10 cellular contexts compared by ENCODE assay signal in the genomic region with DNA sequence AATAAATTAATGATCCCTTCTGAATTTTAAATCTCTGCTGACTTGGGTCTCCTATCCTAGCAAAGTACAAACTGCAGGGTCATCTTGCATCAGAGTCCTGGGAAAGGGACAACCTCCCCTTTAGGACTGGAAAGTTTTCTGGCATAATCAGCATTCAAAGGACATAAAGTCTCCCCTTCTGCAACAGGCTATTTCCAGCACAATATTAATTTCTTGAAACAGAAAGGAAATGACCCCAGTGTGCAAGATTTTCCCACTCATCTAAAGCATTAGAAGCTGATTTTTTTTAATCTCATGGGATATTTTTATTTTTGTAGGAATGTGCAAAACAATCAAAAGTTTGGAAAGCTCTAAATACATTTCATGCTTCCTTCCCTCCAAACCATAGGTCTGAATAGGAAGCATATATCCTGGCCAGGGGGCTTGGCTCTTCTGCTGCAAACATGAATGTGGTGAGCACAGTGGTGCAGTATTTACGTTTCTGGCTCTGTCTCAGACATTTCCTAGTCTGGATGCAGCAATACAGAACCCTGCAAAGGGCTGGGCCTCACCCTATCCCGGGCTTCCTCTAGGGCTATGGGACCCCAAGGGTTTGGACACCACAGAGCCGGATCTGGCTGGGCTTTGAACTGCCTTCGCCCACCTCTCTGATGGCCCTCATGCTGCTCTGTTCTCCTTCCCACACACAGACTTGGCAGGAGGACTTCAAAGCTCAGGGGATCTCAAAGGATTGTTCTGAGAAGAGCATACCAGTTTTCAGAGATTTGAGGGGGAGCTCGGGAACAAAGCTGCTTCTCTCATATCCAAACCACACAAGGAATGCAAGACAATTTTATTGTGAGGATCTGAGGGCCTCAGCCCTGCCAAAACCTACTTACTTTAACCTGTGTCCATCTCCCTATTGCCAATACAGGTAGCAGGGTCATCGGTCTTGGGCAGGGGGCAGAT.
DNase-seq lines count a peak whose midpoint lies in the region; ATAC-seq and TF ChIP-seq lines count a peak whose summit lies in the region.
"Had no signal": no experiment of that assay in that cellular context is flagged by ENCODE, and none has a peak within 500 bp of the region (broad histone marks: within the 10 kb centered on the region; RNA-seq: fewer than 3 reads in every experiment).

No MANE protein-coding gene starts in this region.

- POLR2A ChIA-PET in CD8-positive, alpha-beta memory T cell (lab: Charles Lee), result no interaction called here

- CTCF ChIA-PET in CD8-positive, alpha-beta memory T cell (lab: Charles Lee), result no interaction called here

- no peaks in the 10 kb centered on the region for H3K27me3 Mint-ChIP-seq in mesothelial cell of epicardium (ENCODE audit: low read depth)
- peaks cover 5% of the 10 kb centered on the region for H3K27me3 Mint-ChIP-seq in activated T-helper 2 cell treated with anti-CD3 and anti-CD28 coated beads, Interferon-gamma antibody, Interleukin-2, Interleukin-4, amounts not matched to agents 10 μg/mL and 5 μg/mL and 100 μg/mL, durations not matched to agents 14 hours and 24 hours and 36 hours (ENCODE audit: low read depth)
- peaks cover 15 to 46% of the 10 kb centered on the region in 2 donors for H3K27me3 Mint-ChIP-seq in CD8-positive, alpha-beta memory T cell

- peak overlapping the region; percentile 63 for H3K27ac Mint-ChIP-seq in mesothelial cell of epicardium
- H3K27ac Mint-ChIP-seq in activated T-helper 2 cell treated with anti-CD3 and anti-CD28 coated beads, Interferon-gamma antibody, Interleukin-2, Interleukin-4, amounts not matched to agents 10 μg/mL and 5 μg/mL and 100 μg/mL, durations not matched to agents 14 hours and 24 hours and 36 hours, result no peak overlapping the region
- H3K27ac Mint-ChIP-seq in CD8-positive, alpha-beta memory T cell, result no peak overlapping the region
- H3K27ac Mint-ChIP-seq: endodermal cell had no signal

- H3K4me3 ChIP-seq in tibial nerve, result no peak overlapping the region
- H3K4me3 ChIP-seq in CD8-positive, alpha-beta memory T cell (ENCODE audit: low read length), result no peak overlapping the region

- DNase-seq in RPMI7951 (ENCODE audit: low read depth), result peak; percentile 88
- peak; percentile 22 for DNase-seq in epidermal melanocyte (ENCODE audit: insufficient read length, low spot score)
- DNase-seq in mesothelial cell of epicardium (ENCODE audit: low spot score in 2 of 2, unreplicated experiment in 2 of 2), result no peak
- DNase-seq in tibial nerve (ENCODE audit: low spot score in 2 of 2), result peak in 1 of 2 donors; percentile 25
- no peak for DNase-seq in activated T-helper 2 cell treated with anti-CD3 and anti-CD28 coated beads, Interferon-gamma antibody, Interleukin-2, Interleukin-4, amounts not matched to agents 10 μg/mL and 5 μg/mL and 100 μg/mL, durations not matched to agents 14 hours and 24 hours and 36 hours (ENCODE audit: low spot score)
- no peak for DNase-seq in activated gamma-delta T cell treated with Interleukin-2 at 50 U/mL for 16 hours
- DNase-seq in CD8-positive, alpha-beta memory T cell, result no peak
- DNase-seq: endodermal cell, NCI-H1105 had no signal

- no peaks in the 10 kb centered on the region for H3K9me3 ChIP-seq in tibial nerve
- H3K9me3 ChIP-seq in CD8-positive, alpha-beta memory T cell (ENCODE audit: low read length), result no peaks in the 10 kb centered on the region

- no peak for ATAC-seq in HG02840 (IDR thresholded peaks at IDR 0.05; ENCODE audit: low FRiP score, unreplicated experiment)

- H3K4me1 ChIP-seq in tibial nerve, result peaks cover 0 to 75% (median 26%) of the 10 kb centered on the region in 4 donors
- H3K4me1 ChIP-seq in CD8-positive, alpha-beta memory T cell (ENCODE audit: insufficient read depth, low read length), result no peaks in the 10 kb centered on the region

- 44 to 48% methylated on average over 6 of the region's 6 CpGs for WGBS in tibial nerve, 2 donors

- intact Hi-C loops in activated T-helper 2 cell treated with anti-CD3 and anti-CD28 coated beads, Interferon-gamma antibody, Interleukin-2, Interleukin-4, amounts not matched to agents 10 μg/mL and 5 μg/mL and 100 μg/mL, durations not matched to agents 14 hours and 24 hours and 36 hours (cut with micrococcal nuclease), result no loop called here

- no peaks in the 10 kb centered on the region for H3K27me3 ChIP-seq in tibial nerve
- H3K27me3 ChIP-seq in CD8-positive, alpha-beta memory T cell (ENCODE audit: insufficient read depth, low read length, poor library complexity, severe bottlenecking), result no peaks in the 10 kb centered on the region

- H3K27ac ChIP-seq in tibial nerve, result peak overlapping the region; percentile 4 to 79 (median 69)
- no peak overlapping the region for H3K27ac ChIP-seq in CD8-positive, alpha-beta memory T cell (ENCODE audit: low read depth, low read length)

- peaks cover 9% of the 10 kb centered on the region for H3K9me3 Mint-ChIP-seq in mesothelial cell of epicardium
- no peaks in the 10 kb centered on the region for H3K9me3 Mint-ChIP-seq in activated T-helper 2 cell treated with anti-CD3 and anti-CD28 coated beads, Interferon-gamma antibody, Interleukin-2, Interleukin-4, amounts not matched to agents 10 μg/mL and 5 μg/mL and 100 μg/mL, durations not matched to agents 14 hours and 24 hours and 36 hours
- peaks cover 0 to 2% (median 0%) of the 10 kb centered on the region in 5 donors for H3K9me3 Mint-ChIP-seq in CD8-positive, alpha-beta memory T cell

- no peak overlapping the region for H3K4me3 Mint-ChIP-seq in mesothelial cell of epicardium
- H3K4me3 Mint-ChIP-seq in activated T-helper 2 cell treated with anti-CD3 and anti-CD28 coated beads, Interferon-gamma antibody, Interleukin-2, Interleukin-4, amounts not matched to agents 10 μg/mL and 5 μg/mL and 100 μg/mL, durations not matched to agents 14 hours and 24 hours and 36 hours (ENCODE audit: low read depth), result no peak overlapping the region
- no peak overlapping the region for H3K4me3 Mint-ChIP-seq in CD8-positive, alpha-beta memory T cell
- H3K4me3 Mint-ChIP-seq: endodermal cell had no signal

- no peak for TF ChIP-seq CTCF in mesothelial cell of epicardium (IDR thresholded peaks at IDR 0.05; ENCODE audit: unreplicated experiment)
- no peak for TF ChIP-seq CTCF in tibial nerve (IDR thresholded peaks at IDR 0.05)

- peaks cover 38% of the 10 kb centered on the region for H3K4me1 Mint-ChIP-seq in mesothelial cell of epicardium
- no peaks in the 10 kb centered on the region for H3K4me1 Mint-ChIP-seq in activated T-helper 2 cell treated with anti-CD3 and anti-CD28 coated beads, Interferon-gamma antibody, Interleukin-2, Interleukin-4, amounts not matched to agents 10 μg/mL and 5 μg/mL and 100 μg/mL, durations not matched to agents 14 hours and 24 hours and 36 hours (ENCODE audit: low read depth)
- H3K4me1 Mint-ChIP-seq in CD8-positive, alpha-beta memory T cell, result no peaks in the 10 kb centered on the region
- H3K4me1 Mint-ChIP-seq: endodermal cell had no signal

- H3K36me3 ChIP-seq in tibial nerve, result no peaks in the 10 kb centered on the region
- H3K36me3 ChIP-seq in CD8-positive, alpha-beta memory T cell (ENCODE audit: insufficient read depth, low read length), result no peaks in the 10 kb centered on the region

- TF ChIP-seq EP300 in tibial nerve (IDR thresholded peaks at IDR 0.05), result peak in 1 of 2 donors; percentile 48

- TF ChIP-seq POLR2A in tibial nerve (IDR thresholded peaks at IDR 0.05), result no peak

- H3K36me3 Mint-ChIP-seq in mesothelial cell of epicardium, result peaks cover 8% of the 10 kb centered on the region
- H3K36me3 Mint-ChIP-seq in activated T-helper 2 cell treated with anti-CD3 and anti-CD28 coated beads, Interferon-gamma antibody, Interleukin-2, Interleukin-4, amounts not matched to agents 10 μg/mL and 5 μg/mL and 100 μg/mL, durations not matched to agents 14 hours and 24 hours and 36 hours (ENCODE audit: low read depth), result no peaks in the 10 kb centered on the region
- H3K36me3 Mint-ChIP-seq in CD8-positive, alpha-beta memory T cell, result no peaks in the 10 kb centered on the region

Comparison
In these comparisons a context has a peak if more than half of its experiments do, and no peak if none do; other contexts are left out.
1. DNase-seq: peak in RPMI7951 (single experiment) and epidermal melanocyte (single experiment); none in mesothelial cell of epicardium (0 of 2), activated T-helper 2 cell treated with anti-CD3 and anti-CD28 coated beads, Interferon-gamma antibody, Interleukin-2, Interleukin-4, amounts not matched to agents 10 μg/mL and 5 μg/mL and 100 μg/mL, durations not matched to agents 14 hours and 24 hours and 36 hours (single experiment), activated gamma-delta T cell treated with Interleukin-2 at 50 U/mL for 16 hours (single experiment) and CD8-positive, alpha-beta memory T cell (0 of 5).